ENCODE assay signal across 21 cellular contexts in genomic region chr2:168441214-168441872, GRCh38. TPM values are rescaled to one million over a fixed set of nuclear protein-coding genes. Genes with fewer than 3 reads are reported as not detected.
DNase-seq lines count a peak whose midpoint lies in the region; ATAC-seq, FAIRE-seq and TF ChIP-seq lines count a peak whose summit lies in the region.
"Had no signal": no experiment of that assay in that cellular context is flagged by ENCODE, and none has a peak within 500 bp of the region (broad histone marks: within the 10 kb centered on the region; RNA-seq: fewer than 3 reads in every experiment).

No MANE protein-coding gene starts in this region.

- no peak overlapping the region for H2BK120ac ChIP-seq in trophoblast cell (ENCODE audit: insufficient read depth, low read length, poor library complexity)

- no peak overlapping the region for H4K91ac ChIP-seq in trophoblast cell (ENCODE audit: low read depth, low read length)

- DNase-seq in GM18507 (ENCODE audit: extremely low spot score, insufficient read length, low read depth): no peak
- DNase-seq in left lobe of liver (ENCODE audit: low spot score): peak; percentile 52
- no peak for DNase-seq in trophoblast cell
- DNase-seq in right atrium auricular region (ENCODE audit: low spot score): no peak
- DNase-seq in central memory CD4-positive, alpha-beta T cell: no peak
- no peak for DNase-seq in stimulated activated CD4-positive, alpha-beta T cell treated with anti-CD3 and anti-CD28 coated beads, Interleukin-1b, Interleukin-23, amount 100 ng/mL, for 48 hours
- DNase-seq: AML-193; Caco-2; Calu3; CD4-positive, alpha-beta T cell; CD8-positive, alpha-beta T cell; DMS79 treated with DMSO at 0.1 percent for 48 hours; GF-D8 had no signal

- H3K9ac ChIP-seq in liver (ENCODE audit: low read depth in 1 of 2, low read length in 2 of 2) (no peak overlapping the region), trophoblast cell (ENCODE audit: low read length) (no peak overlapping the region)
- H3K9ac ChIP-seq: BLaER1 treated with 17β-estradiol and CSF1 and Interleukin-3, amounts not matched to agents 10 nM and 100 nM had no signal

- no peak overlapping the region for H3K14ac ChIP-seq in trophoblast cell (ENCODE audit: low read length)

- H3K27ac ChIP-seq in liver (ENCODE audit: low read depth in 1 of 2, low read length in 2 of 2): no peak overlapping the region
- H3K27ac ChIP-seq in trophoblast cell (ENCODE audit: low read depth, low read length): no peak overlapping the region
- no peak overlapping the region for H3K27ac ChIP-seq in right atrium auricular region
- H3K27ac ChIP-seq: 22Rv1; A549; BLaER1 treated with 17β-estradiol and CSF1 and Interleukin-3, amounts not matched to agents 10 nM and 100 nM; C4-2B had no signal

- 60% methylated on average over 6 of the region's 6 CpGs for WGBS in liver
- WGBS in trophoblast cell (ENCODE audit: extremely low coverage, insufficient coverage, insufficient read length): no CpG with 5 or more reads among the region's 6 CpGs

- TF ChIP-seq RAD21 in liver (IDR thresholded peaks at IDR 0.05): peak in 1 of 2 donors; percentile 6

- H3K4ac ChIP-seq in trophoblast cell (ENCODE audit: low read depth, low read length): no peak overlapping the region

- H2BK12ac ChIP-seq in trophoblast cell (ENCODE audit: low read length): no peak overlapping the region

- H3K4me2 ChIP-seq in trophoblast cell (ENCODE audit: low read length): no peak overlapping the region
- H3K4me2 ChIP-seq: A549; BLaER1 treated with 17β-estradiol and CSF1 and Interleukin-3, amounts not matched to agents 10 nM and 100 nM had no signal

- H2AFZ ChIP-seq in trophoblast cell (ENCODE audit: insufficient read depth, low read length, poor library complexity): no peak overlapping the region

- no peaks in the 10 kb centered on the region for H3K79me1 ChIP-seq in trophoblast cell (ENCODE audit: low read length)

- peak; percentile 21 for FAIRE-seq in GM18507 (lab: Jason Lieb, UNC)
- FAIRE-seq: A549, D721Med, G401.6, GM12891 had no signal

- no peak overlapping the region for H4K8ac ChIP-seq in trophoblast cell (ENCODE audit: low read depth, low read length)

- no peak overlapping the region for H2AK5ac ChIP-seq in trophoblast cell (ENCODE audit: low read length)

- H3K4me1 ChIP-seq in liver (ENCODE audit: control insufficient read depth in 4 of 4, insufficient read depth in 4 of 4, low read length in 3 of 4) (peaks cover 0 to 10% (median 2%) of the 10 kb centered on the region in 4 donors), trophoblast cell (ENCODE audit: control insufficient read depth in 1 of 2, insufficient read depth in 2 of 2, low read length in 2 of 2) (no peaks in the 10 kb centered on the region), right atrium auricular region (peaks cover 0 to 5% of the 10 kb centered on the region in 2 donors)
- H3K4me1 ChIP-seq: A549, Caco-2 had no signal

- no peak overlapping the region for H4K12ac ChIP-seq in trophoblast cell (ENCODE audit: low read depth, low read length)

- H3K4me3 ChIP-seq in liver (ENCODE audit: low read depth in 1 of 3, low read length in 3 of 3) (no peak overlapping the region), trophoblast cell (ENCODE audit: low read depth, low read length) (no peak overlapping the region), right atrium auricular region (no peak overlapping the region)
- H3K4me3 ChIP-seq: A549; BLaER1 treated with 17β-estradiol and CSF1 and Interleukin-3, amounts not matched to agents 10 nM and 100 nM had no signal

- peak; percentile 83 for ATAC-seq in left lobe of liver
- ATAC-seq: A549; CD8-positive, alpha-beta T cell had no signal

- no peak overlapping the region for H3K18ac ChIP-seq in trophoblast cell (ENCODE audit: low read length)

- H3K9me3 ChIP-seq in liver (ENCODE audit: control insufficient read depth in 4 of 4, low read length in 3 of 4) (no peaks in the 10 kb centered on the region), trophoblast cell (ENCODE audit: insufficient read depth, low read depth, low read length) (no peaks in the 10 kb centered on the region), right atrium auricular region (peaks cover 0 to 9% of the 10 kb centered on the region in 2 donors)

- TF ChIP-seq CTCF in liver (IDR thresholded peaks at IDR 0.05; ENCODE audit: low read depth, low read length, missing input control) (no peak), right atrium auricular region (IDR thresholded peaks at IDR 0.05) (no peak)

- H3K36me3 ChIP-seq in liver (ENCODE audit: control insufficient read depth in 4 of 4, insufficient read depth in 3 of 4, low read depth in 1 of 4, low read length in 3 of 4) (no peaks in the 10 kb centered on the region), trophoblast cell (ENCODE audit: control insufficient read depth in 1 of 2, insufficient read depth in 2 of 2, low read length in 2 of 2) (peaks cover 0 to 2% of the 10 kb centered on the region in 2 experiments), right atrium auricular region (no peaks in the 10 kb centered on the region)
- H3K36me3 ChIP-seq: BLaER1 treated with 17β-estradiol and CSF1 and Interleukin-3, amounts not matched to agents 10 nM and 100 nM had no signal

- H3K23ac ChIP-seq in trophoblast cell (ENCODE audit: low read length): peak overlapping the region; percentile 90

- H3K27me3 ChIP-seq in liver (ENCODE audit: control insufficient read depth in 4 of 4, insufficient read depth in 4 of 4, low read length in 3 of 4) (no peaks in the 10 kb centered on the region), trophoblast cell (ENCODE audit: insufficient read depth, low read length) (no peaks in the 10 kb centered on the region), right atrium auricular region (no peaks in the 10 kb centered on the region)
- H3K27me3 ChIP-seq: BLaER1 treated with 17β-estradiol and CSF1 and Interleukin-3, amounts not matched to agents 10 nM and 100 nM had no signal

- no peaks in the 10 kb centered on the region for H3K79me2 ChIP-seq in trophoblast cell (ENCODE audit: control insufficient read depth, insufficient read depth, low read length, poor library complexity)

- no peak overlapping the region for H2BK5ac ChIP-seq in trophoblast cell (ENCODE audit: low read depth, low read length, poor library complexity)

TF ChIP-seq in liver, 16 proteins besides CTCF, POLR2A, EP300 and RAD21:
- TF ChIP-seq TAF1 (conservative IDR thresholded peaks at IDR 0.05): no peak
- peak; percentile 37 for TF ChIP-seq YY1 (IDR thresholded peaks at IDR 0.05)

RNA-seq across cellular contexts. Expression of gene CERS6, which starts 14.7 kb away (rescaled TPM):
- total RNA-seq in left lobe of liver: 11.3 TPM
- 10 to 100 TPM; 13.5 to 20.4 TPM for total RNA-seq in liver
- polyA plus RNA-seq in liver: 1 to 10 TPM; 4.2 to 6.8 TPM
- 20.5 and 21.1 TPM in 2 replicates for polyA plus RNA-seq in trophoblast cell (2013)
- total RNA-seq in right atrium auricular region: 10 to 100 TPM; 59.4 to 74.5 TPM
